In the genomic region with DNA sequence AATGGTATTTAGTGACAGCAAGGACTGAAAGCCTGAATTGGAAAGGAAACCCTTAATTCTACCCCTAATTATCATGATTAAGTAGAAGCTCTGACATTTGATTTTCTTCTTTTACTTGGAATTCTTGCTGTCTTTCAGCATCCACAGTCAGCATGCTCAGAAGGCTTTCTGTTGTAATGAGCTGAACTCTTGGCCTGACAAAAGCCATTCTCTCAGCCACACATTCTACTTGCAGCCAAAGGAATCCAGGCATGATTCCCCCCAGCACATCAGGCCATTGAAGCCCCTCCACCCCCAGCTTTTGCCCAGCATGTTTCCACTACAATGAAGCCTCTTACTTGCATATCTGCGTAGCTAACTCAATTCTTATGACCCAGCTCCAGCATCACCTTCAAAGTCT, we compare ENCODE assay signal across 23 cellular contexts.
"Had no signal": no experiment of that assay in that cellular context is flagged by ENCODE, and none has a peak within 500 bp of the region (broad histone marks: within the 10 kb centered on the region; RNA-seq: fewer than 3 reads in every experiment).

No MANE protein-coding gene starts in this region.

- H3K27ac ChIP-seq: adrenal gland, ascending aorta, breast epithelium, heart left ventricle, neutrophil, ovary, psoas muscle, tibial artery, vagina had no signal

- H3K9me3 ChIP-seq: adrenal gland, ascending aorta, breast epithelium, heart left ventricle, neutrophil, ovary, psoas muscle, tibial artery, vagina had no signal

- H3K4me1 ChIP-seq: adrenal gland, ascending aorta, breast epithelium, heart left ventricle, psoas muscle, tibial artery, vagina had no signal

- H3K36me3 ChIP-seq: adrenal gland, ascending aorta, breast epithelium, heart left ventricle, neutrophil, ovary, tibial artery, vagina had no signal

- H3K4me3 ChIP-seq: adrenal gland, ascending aorta, breast epithelium, heart left ventricle, lung, ovary, psoas muscle, tibial artery, vagina had no signal

- H3K27me3 ChIP-seq: ascending aorta, breast epithelium, ovary, tibial artery, vagina had no signal

- DNase-seq: activated CD4-positive, alpha-beta T cell treated with anti-CD3 and anti-CD28 coated beads for 36 hours; activated CD4-positive, alpha-beta T cell treated with anti-CD3 and anti-CD28 coated beads, Interleukin-2, amount 50 U/mL, for 4 hours; activated CD8-positive, alpha-beta memory T cell treated with anti-CD3 and anti-CD28 coated beads for 24 hours; activated CD8-positive, alpha-beta memory T cell treated with anti-CD3 and anti-CD28 coated beads, Interleukin-2, amount 50 U/mL, for 4 hours; activated naive CD4-positive, alpha-beta T cell; activated T-cell treated with anti-CD3 and anti-CD28 coated beads, Interleukin-2, amount 50 U/mL, for 24 hours; adrenal gland; cortex of kidney; heart left ventricle; kidney; naive thymus-derived CD4-positive, alpha-beta T cell; ovary; psoas muscle; right cardiac atrium; stimulated activated CD4-positive, alpha-beta T cell treated with anti-CD3 and anti-CD28 coated beads, Interleukin-1b, Interleukin-23, amount 100 ng/mL, for 48 hours; stimulated activated naive CD8-positive, alpha-beta T cell treated with anti-CD3 and anti-CD28 coated beads, Interleukin-15, amount 100 ng/mL, for 72 hours; T-helper 1 cell; tibial artery had no signal
